ENCODE assay signal across 5 cellular contexts in the genomic region with DNA sequence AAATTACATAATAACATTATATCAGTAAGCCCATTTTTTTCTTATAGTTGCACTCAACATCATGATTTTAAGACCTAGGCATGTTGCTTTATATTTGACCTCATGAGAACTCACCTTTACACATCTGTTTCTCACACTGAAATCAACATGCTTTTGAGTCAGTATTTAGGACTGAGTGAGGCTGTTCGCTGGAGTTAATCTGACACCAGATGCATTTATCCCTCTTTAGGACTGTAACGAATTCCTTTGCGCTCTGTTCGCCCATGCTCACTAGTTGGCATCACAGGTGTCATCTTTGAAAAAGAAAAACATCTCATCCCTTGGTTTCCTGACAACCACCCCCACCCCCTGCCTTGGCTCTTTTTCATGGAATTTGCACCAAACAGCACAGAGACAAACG. TPM values are rescaled to one million over a fixed set of nuclear protein-coding genes. Genes with fewer than 3 reads are reported as not detected.
"Had no signal": no experiment of that assay in that cellular context is flagged by ENCODE, and none has a peak within 500 bp of the region (broad histone marks: within the 10 kb centered on the region; RNA-seq: fewer than 3 reads in every experiment).

No MANE protein-coding gene starts in this region.

RNA-seq across cellular contexts. Expression of a gene that starts 24.3 kb away (rescaled TPM):
- total RNA-seq: suprapubic skin, tibial nerve, ureter, urinary bladder, vagina had no signal
